In the genomic region with DNA sequence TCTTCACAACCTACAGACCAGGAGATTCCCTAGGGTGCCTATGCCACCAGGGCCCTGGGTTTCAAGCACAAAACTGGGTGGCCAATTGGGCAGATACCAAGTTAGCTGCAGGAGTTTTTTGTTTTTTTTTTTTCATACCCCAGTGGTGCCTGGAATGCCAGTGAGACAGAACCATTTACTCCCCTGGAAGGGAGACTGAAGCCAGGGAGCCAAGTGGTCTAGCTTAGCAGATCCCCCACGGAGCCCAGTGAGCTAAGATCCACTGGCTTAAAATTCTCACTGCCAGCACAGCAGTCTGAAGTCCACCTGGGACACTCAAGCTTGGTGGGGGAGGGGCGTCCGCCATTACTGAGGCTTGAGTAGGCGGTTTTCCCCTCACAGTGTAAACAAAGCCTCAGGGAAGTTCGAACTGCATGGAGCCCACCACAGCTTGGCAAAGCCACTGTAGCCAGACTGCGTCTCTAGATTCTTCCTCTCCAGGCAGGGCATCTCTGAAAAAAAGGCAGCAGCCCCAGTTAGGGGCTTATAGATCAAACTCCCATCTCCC, we compare ENCODE assay signal across 11 cellular contexts. TPM values are rescaled to one million over a fixed set of nuclear protein-coding genes. Genes with fewer than 3 reads are reported as not detected.
"Had no signal": no experiment of that assay in that cellular context is flagged by ENCODE, and none has a peak within 500 bp of the region (broad histone marks: within the 10 kb centered on the region; RNA-seq: fewer than 3 reads in every experiment).

No MANE protein-coding gene starts in this region.

RNA-seq across cellular contexts. Expression of a gene that starts 56.7 kb away (rescaled TPM):
- total RNA-seq: activated CD4-positive, alpha-beta T cell treated with anti-CD3 and anti-CD28 coated beads, Interleukin-2, amount 10 ng/mL, durations not matched to agents 7 days and 5 days; activated CD8-positive, alpha-beta T cell treated with anti-CD3 and anti-CD28 coated beads, Interleukin-2, amount 10 ng/mL, durations not matched to agents 7 days and 5 days; activated naive CD8-positive, alpha-beta T cell treated with anti-CD3 and anti-CD28 coated beads, Interleukin-2, amount 10 ng/mL, durations not matched to agents 7 days and 5 days; activated T-helper 2 cell treated with anti-CD3 and anti-CD28 coated beads, Interferon-gamma antibody, Interleukin-2, Interleukin-4, amounts not matched to agents 10 μg/mL and 5 μg/mL and 100 μg/mL, durations not matched to agents 14 hours and 24 hours and 36 hours; ascending aorta; chondrocyte; RPMI7951; SJCRH30; T-helper 1 cell treated with Interleukin-12 subunit alpha and Interleukin-12 subunit beta and Interleukin-4 antibody, amounts not matched to agents 30 ng/mL and 1 ng/mL, for 36 hours; T-helper 2 cell treated with Interferon-gamma antibody and Interleukin-4, amounts not matched to agents 100 ng/mL and 5 ng/mL, for 36 hours had no signal
- polyA plus RNA-seq: adipose tissue had no signal
